In genomic region chr22:37077802-37078448, GRCh38 we compare ENCODE assay signal across 1 cellular context.
TF ChIP-seq lines count a peak whose summit lies in the region.

No MANE protein-coding gene starts in this region.

TF ChIP-seq in endothelial cell of umbilical vein, 7 proteins besides CTCF, POLR2A, EP300 and RAD21:
- no peak for TF ChIP-seq GATA2 (IDR thresholded peaks at IDR 0.05; ENCODE audit: insufficient read depth, insufficient read length, low read depth, low read length)
- no peak for TF ChIP-seq FOS (IDR thresholded peaks at IDR 0.05; ENCODE audit: borderline replicate concordance, insufficient read depth, low read length)
- no peak for TF ChIP-seq MAX (IDR thresholded peaks at IDR 0.05; ENCODE audit: insufficient read depth, insufficient read length)
- TF ChIP-seq EZH2 (IDR thresholded peaks at IDR 0.05; ENCODE audit: borderline replicate concordance, low read depth, low read length, severe bottlenecking) = no peak
- no peak for TF ChIP-seq POLR2AphosphoS5 (IDR thresholded peaks at IDR 0.05; ENCODE audit: insufficient read depth, low read depth, low read length)
- TF ChIP-seq MYC (IDR thresholded peaks at IDR 0.05; ENCODE audit: low read depth, low read length) = no peak
- TF ChIP-seq JUN (IDR thresholded peaks at IDR 0.05; ENCODE audit: borderline replicate concordance, insufficient read depth, insufficient read length, low read depth) = no peak
TF ChIP-seq in endothelial cell of umbilical vein: peak in this region for 0.
